ENCODE assay signal across 8 cellular contexts in genomic region chr15:90716317-90716975, GRCh38. TPM values are rescaled to one million over a fixed set of nuclear protein-coding genes. Genes with fewer than 3 reads are reported as not detected.
DNase-seq lines count a peak whose midpoint lies in the region; ATAC-seq, FAIRE-seq and TF ChIP-seq lines count a peak whose summit lies in the region.

No MANE protein-coding gene starts in this region.

- H3K79me2 ChIP-seq in fibroblast of lung (ENCODE audit: control insufficient read depth, insufficient read depth, low read length) = peaks cover 9% of the 10 kb centered on the region

- CTCF ChIA-PET in activated CD4-positive, alpha-beta T cell treated with anti-CD3 and anti-CD28 coated beads, Interleukin-2, amount 10 ng/mL, durations not matched to agents 7 days and 5 days (lab: Charles Lee) = interaction anchor here (0.6 to 2.3 kb wide), 21 partner anchors 7 to 234 kb away, joined by 3 to 11 read pairs (median 4); partner anchors contain the start of genes HDDC3 and MAN2A2

- no peak for ATAC-seq in T-helper 17 cell
- peak in 2 of 4 donors; percentile 7 to 40 for ATAC-seq in pancreas

- peaks cover 33% of the 10 kb centered on the region for H3K4me1 Mint-ChIP-seq in activated CD4-positive, alpha-beta T cell treated with anti-CD3 and anti-CD28 coated beads, Interleukin-2, amount 10 ng/mL, durations not matched to agents 7 days and 5 days
- H3K4me1 Mint-ChIP-seq in T-helper 17 cell = peaks cover 28% of the 10 kb centered on the region

- no peaks in the 10 kb centered on the region for H3K27me3 Mint-ChIP-seq in activated CD4-positive, alpha-beta T cell treated with anti-CD3 and anti-CD28 coated beads, Interleukin-2, amount 10 ng/mL, durations not matched to agents 7 days and 5 days
- no peaks in the 10 kb centered on the region for H3K27me3 Mint-ChIP-seq in T-helper 17 cell

- TF ChIP-seq CTCF in fibroblast of lung (conservative IDR thresholded peaks at IDR 0.05 in 1 of 2, IDR thresholded peaks at IDR 0.05 in 1 of 2; ENCODE audit: low read depth in 1 of 2, low read length in 2 of 2) = no peak
- no peak for TF ChIP-seq CTCF in pancreas (IDR thresholded peaks at IDR 0.05)

- H3K4me1 ChIP-seq in fibroblast of lung (ENCODE audit: control insufficient read depth, extremely low read depth, insufficient read depth, low read length) = peaks cover 6% of the 10 kb centered on the region
- H3K4me1 ChIP-seq in pancreas = peaks cover 4 to 8% (median 8%) of the 10 kb centered on the region in 3 donors

- H3K36me3 ChIP-seq in fibroblast of lung (ENCODE audit: control insufficient read depth, insufficient read depth, low read length) (no peaks in the 10 kb centered on the region), pancreas (no peaks in the 10 kb centered on the region)

- intact Hi-C loops in pancreas (cut with DNase I) = no loop called here

- peak overlapping the region; percentile 54 to 97 (median 79) for H3K4me3 ChIP-seq in fibroblast of lung (replicated peaks in 1 of 4; ENCODE audit: control extremely low read depth in 1 of 4, insufficient read depth in 1 of 4, low read depth in 3 of 4, low read length in 4 of 4)
- peak overlapping the region; percentile 43 to 75 (median 60) for H3K4me3 ChIP-seq in pancreas

- no peaks in the 10 kb centered on the region for H3K27me3 ChIP-seq in fibroblast of lung (ENCODE audit: control insufficient read depth, insufficient read depth, low read length)
- H3K27me3 ChIP-seq in pancreas = no peaks in the 10 kb centered on the region

- peak overlapping the region; percentile 77 for H3K4me3 Mint-ChIP-seq in activated CD4-positive, alpha-beta T cell treated with anti-CD3 and anti-CD28 coated beads, Interleukin-2, amount 10 ng/mL, durations not matched to agents 7 days and 5 days
- peak overlapping the region; percentile 95 for H3K4me3 Mint-ChIP-seq in T-helper 17 cell

- no peaks in the 10 kb centered on the region for H3K9me3 ChIP-seq in T-helper 17 cell (ENCODE audit: control insufficient read depth, low read length, poor library complexity, severe bottlenecking)
- no peaks in the 10 kb centered on the region for H3K9me3 ChIP-seq in fibroblast of lung (ENCODE audit: control insufficient read depth, insufficient read depth, low read depth, low read length)
- no peaks in the 10 kb centered on the region for H3K9me3 ChIP-seq in pancreas

- no peaks in the 10 kb centered on the region for H3K9me3 Mint-ChIP-seq in activated CD4-positive, alpha-beta T cell treated with anti-CD3 and anti-CD28 coated beads, Interleukin-2, amount 10 ng/mL, durations not matched to agents 7 days and 5 days

- peak overlapping the region; percentile 71 for H3K4me2 ChIP-seq in fibroblast of lung (ENCODE audit: extremely low read depth, insufficient read depth, low read length)

- no peak for FAIRE-seq in pancreas (lab: Jason Lieb, UNC)

- H2AFZ ChIP-seq in fibroblast of lung (ENCODE audit: low read length) = peak overlapping the region; percentile 83

- POLR2A ChIA-PET in activated CD4-positive, alpha-beta T cell treated with anti-CD3 and anti-CD28 coated beads, Interleukin-2, amount 10 ng/mL, durations not matched to agents 7 days and 5 days (lab: Charles Lee) = interaction anchor here (0.6 to 1.2 kb wide), 4 partner anchors 14 to 617 kb away, joined by 3 to 5 read pairs (median 4); no protein-coding TSS in a partner anchor

- H3K27ac Mint-ChIP-seq in activated CD4-positive, alpha-beta T cell treated with anti-CD3 and anti-CD28 coated beads, Interleukin-2, amount 10 ng/mL, durations not matched to agents 7 days and 5 days = peak overlapping the region; percentile 97
- peak overlapping the region; percentile 94 for H3K27ac Mint-ChIP-seq in T-helper 17 cell

- WGBS in pancreas, 2 donors = 12 to 13% methylated on average over 14 of the region's 14 CpGs

- no peak for DNase-seq in activated CD4-positive, alpha-beta T cell treated with anti-CD3 and anti-CD28 coated beads, Interleukin-2, amount 10 ng/mL, durations not matched to agents 7 days and 5 days
- no peak for DNase-seq in activated CD4-positive, alpha-beta T cell treated with anti-CD3 and anti-CD28 coated beads, Interleukin-2, amount 50 U/mL, for 4 hours
- DNase-seq in T-helper 17 cell (no peak), fibroblast of lung (ENCODE audit: low read depth in 2 of 2) (peak; percentile 23 to 30), pancreas (no peak), GM19238 (ENCODE audit: insufficient read length, low spot score) (no peak)
- no peak for DNase-seq in stimulated activated CD4-positive, alpha-beta T cell treated with anti-CD3 and anti-CD28 coated beads, Interleukin-15, amount 100 ng/mL, for 24 hours
- DNase-seq in stimulated activated naive CD4-positive, alpha-beta T cell (lab: John Stamatoyannopoulos, UW) = no peak

- H3K27ac ChIP-seq in fibroblast of lung (ENCODE audit: insufficient read depth, low read length) (peak overlapping the region; percentile 77), pancreas (peak overlapping the region; percentile 53 to 87 (median 83))

- H3K36me3 Mint-ChIP-seq in activated CD4-positive, alpha-beta T cell treated with anti-CD3 and anti-CD28 coated beads, Interleukin-2, amount 10 ng/mL, durations not matched to agents 7 days and 5 days (ENCODE audit: low read depth) = peaks cover 14% of the 10 kb centered on the region
- peaks cover 3% of the 10 kb centered on the region for H3K36me3 Mint-ChIP-seq in T-helper 17 cell (ENCODE audit: low read depth)

- H4K20me1 ChIP-seq in fibroblast of lung (ENCODE audit: control insufficient read depth, extremely low read depth, insufficient read depth, low read length) = no peaks in the 10 kb centered on the region

- H3K9ac ChIP-seq in fibroblast of lung (ENCODE audit: insufficient read depth, low read length) = peak overlapping the region; percentile 67

RNA-seq across cellular contexts. Expression of gene BLM, which starts 0.7 kb away (rescaled TPM):
- total RNA-seq in activated CD4-positive, alpha-beta T cell treated with anti-CD3 and anti-CD28 coated beads, Interleukin-2, amount 10 ng/mL, durations not matched to agents 7 days and 5 days = 10 to 100 TPM; 50.2 to 57.7 TPM
- total RNA-seq in T-helper 17 cell (1 to 10 TPM; 7.8 to 8.8 TPM), fibroblast of lung (0.26 and 1.5 TPM in 2 replicates), pancreas (1 to 10 TPM in 1 of 6 donors, under 1 TPM in 4, not detected in 1; 0.12 to 1.1 (median 0.88) TPM)
- polyA plus RNA-seq in fibroblast of lung (1.7 and 3.7 TPM in 2 replicates), pancreas (under 1 TPM; 0.54 to 0.65 TPM)
- 1.9 and 5.5 TPM in 2 replicates for polyA plus RNA-seq in fibroblast of lung (2012)
- 2.4 TPM in 1 of 2 replicates, not detected in the other for polyA minus RNA-seq in fibroblast of lung (ENCODE audit: low replicate concordance)

Comparison
In these comparisons a context has a peak if more than half of its experiments do, and no peak if none do; other contexts are left out.
1. DNase-seq: peak in fibroblast of lung (2 of 2); none in activated CD4-positive, alpha-beta T cell treated with anti-CD3 and anti-CD28 coated beads, Interleukin-2, amount 10 ng/mL, durations not matched to agents 7 days and 5 days (single experiment), activated CD4-positive, alpha-beta T cell treated with anti-CD3 and anti-CD28 coated beads, Interleukin-2, amount 50 U/mL, for 4 hours (0 of 2), T-helper 17 cell (0 of 3), pancreas (0 of 6), GM19238 (single experiment), stimulated activated CD4-positive, alpha-beta T cell treated with anti-CD3 and anti-CD28 coated beads, Interleukin-15, amount 100 ng/mL, for 24 hours (single experiment) and stimulated activated naive CD4-positive, alpha-beta T cell (0 of 6).
2. RNA of gene BLM, which starts 0.7 kb away (total RNA-seq): 50.2 to 57.7 TPM in activated CD4-positive, alpha-beta T cell treated with anti-CD3 and anti-CD28 coated beads, Interleukin-2, amount 10 ng/mL, durations not matched to agents 7 days and 5 days; 7.8 to 8.8 TPM in T-helper 17 cell, 0.26 to 1.5 TPM in fibroblast of lung and 0.12 to 1.1 TPM in pancreas; every median in the first group is over 4 times any median in the second.